8 cellular contexts compared by ENCODE assay signal in genomic region chr10:103854265-103854686, GRCh38. TPM values are rescaled to one million over a fixed set of nuclear protein-coding genes. Genes with fewer than 3 reads are reported as not detected.
A peak's percentile ranks its signal among the peaks of the same experiment; 100 is the strongest.
DNase-seq lines count a peak whose midpoint lies in the region; ATAC-seq, FAIRE-seq and TF ChIP-seq lines count a peak whose summit lies in the region.

No MANE protein-coding gene starts in this region.

- H3K9ac ChIP-seq in endothelial cell of umbilical vein (replicated peaks; ENCODE audit: extremely low read depth, insufficient read depth, low read length): peak overlapping the region; percentile 44

- H3K79me2 ChIP-seq in OCI-LY7 (ENCODE audit: insufficient read depth, low read depth, low read length) (no peaks in the 10 kb centered on the region), endothelial cell of umbilical vein (ENCODE audit: control insufficient read depth, insufficient read depth, low read length) (peaks cover 8% of the 10 kb centered on the region)

- H3K27ac Mint-ChIP-seq in CD8-positive, alpha-beta T cell: no peak overlapping the region
- H3K27ac Mint-ChIP-seq in nephron progenitor cell: peak overlapping the region; percentile 53

- H4K20me1 ChIP-seq in OCI-LY7 (ENCODE audit: insufficient read depth, low read length) (no peaks in the 10 kb centered on the region), endothelial cell of umbilical vein (replicated peaks; ENCODE audit: control insufficient read depth, extremely low read depth, insufficient read depth, low read length) (no peaks in the 10 kb centered on the region)

- peak overlapping the region; percentile 82 for H3K4me3 Mint-ChIP-seq in CD8-positive, alpha-beta T cell
- peak overlapping the region; percentile 89 for H3K4me3 Mint-ChIP-seq in nephron progenitor cell

- no peaks in the 10 kb centered on the region for H3K36me3 Mint-ChIP-seq in CD8-positive, alpha-beta T cell
- H3K36me3 Mint-ChIP-seq in nephron progenitor cell (ENCODE audit: low read depth): no peaks in the 10 kb centered on the region

- no peak for ATAC-seq in CD8-positive, alpha-beta T cell
- ATAC-seq in GM21360 (IDR thresholded peaks at IDR 0.05; ENCODE audit: unreplicated experiment): no peak
- no peak for ATAC-seq in GM19395 (IDR thresholded peaks at IDR 0.05; ENCODE audit: unreplicated experiment)
- ATAC-seq in GM18870 (IDR thresholded peaks at IDR 0.05; ENCODE audit: unreplicated experiment): no peak

- no peaks in the 10 kb centered on the region for H3K36me3 ChIP-seq in CD8-positive, alpha-beta T cell (ENCODE audit: insufficient read depth, low read length)
- no peaks in the 10 kb centered on the region for H3K36me3 ChIP-seq in OCI-LY7 (ENCODE audit: insufficient read depth, low read length)
- no peaks in the 10 kb centered on the region for H3K36me3 ChIP-seq in endothelial cell of umbilical vein (ENCODE audit: control insufficient read depth in 2 of 2, extremely low read depth in 1 of 2, insufficient read depth in 2 of 2, low read length in 2 of 2)

- H3K27ac ChIP-seq in CD8-positive, alpha-beta T cell (ENCODE audit: low read depth, low read length): no peak overlapping the region
- H3K27ac ChIP-seq in OCI-LY7 (ENCODE audit: low read depth, low read length, poor library complexity, severe bottlenecking) (no peak overlapping the region), endothelial cell of umbilical vein (ENCODE audit: insufficient read depth, low read depth, low read length) (no peak overlapping the region)

- no peaks in the 10 kb centered on the region for H3K9me3 ChIP-seq in CD8-positive, alpha-beta T cell (ENCODE audit: low read length)
- H3K9me3 ChIP-seq in OCI-LY7 (ENCODE audit: low read length) (no peaks in the 10 kb centered on the region), endothelial cell of umbilical vein (replicated peaks; ENCODE audit: control insufficient read depth, insufficient read depth, low read length) (no peaks in the 10 kb centered on the region)

- POLR2A ChIA-PET in CD8-positive, alpha-beta T cell (lab: Charles Lee): interaction anchor here (0.9 to 1.2 kb wide), 3 partner anchors 15 to 115 kb away, joined by 3 read pairs; no protein-coding TSS in a partner anchor
- POLR2A ChIA-PET in OCI-LY7 (lab: Charles Lee) (no interaction called here), endothelial cell of umbilical vein (lab: Charles Lee) (no interaction called here)

- intact Hi-C loops in CD8-positive, alpha-beta T cell (cut with DNase I, micrococcal nuclease): loop anchor here in 1 of 2 experiments (10.0 kb wide), 1 partner anchor 249 kb away; no protein-coding TSS in a partner anchor
- intact Hi-C loops in OCI-LY7 (cut with micrococcal nuclease; ENCODE audit: unreplicated experiment): loop anchor here (10.0 kb wide), 1 partner anchor 259 kb away; no protein-coding TSS in a partner anchor
- intact Hi-C loops in endothelial cell of umbilical vein (cut with micrococcal nuclease): loop anchor here (2.0 kb wide), 1 partner anchor 41 kb away; no protein-coding TSS in a partner anchor

- no peaks in the 10 kb centered on the region for H3K27me3 ChIP-seq in CD8-positive, alpha-beta T cell (ENCODE audit: insufficient read depth, low read length)
- no peaks in the 10 kb centered on the region for H3K27me3 ChIP-seq in endothelial cell of umbilical vein (ENCODE audit: control insufficient read depth in 2 of 2, insufficient read depth in 2 of 2, low read length in 2 of 2)

- CTCF ChIA-PET in CD8-positive, alpha-beta T cell (lab: Charles Lee): interaction anchor here (0.7 to 8.1 kb wide), 9 partner anchors 8 to 298 kb away, joined by 3 to 121 read pairs (median 3); no protein-coding TSS in a partner anchor
- CTCF ChIA-PET in OCI-LY7 (lab: Charles Lee; ENCODE audit: unreplicated experiment): no interaction called here
- CTCF ChIA-PET in endothelial cell of umbilical vein (lab: Charles Lee): interaction anchor here (0.9 to 8.0 kb wide), 17 partner anchors 11 to 141 kb away, joined by 3 to 102 read pairs (median 4); no protein-coding TSS in a partner anchor

- DNase-seq in CD8-positive, alpha-beta T cell: no peak
- DNase-seq in OCI-LY7 (ENCODE audit: low spot score) (no peak), endothelial cell of umbilical vein (ENCODE audit: low read depth, low spot score) (no peak), nephron progenitor cell (peak; percentile 66), SIG-M5 treated with dmso at 0.1 percent for 504 hours (lab: John Stamatoyannopoulos, UW; ENCODE audit: unreplicated experiment) (no peak)

- no peaks in the 10 kb centered on the region for H3K9me2 ChIP-seq in OCI-LY7 (ENCODE audit: insufficient read depth, low read length)

- no peak for TF ChIP-seq POLR2A in endothelial cell of umbilical vein (IDR thresholded peaks at IDR 0.05; ENCODE audit: low read depth, low read length)

- H3K4me3 ChIP-seq in CD8-positive, alpha-beta T cell (ENCODE audit: low read depth, low read length): peak overlapping the region; percentile 42
- H3K4me3 ChIP-seq in OCI-LY7 (ENCODE audit: low read depth, low read length, poor library complexity, severe bottlenecking) (no peak overlapping the region), endothelial cell of umbilical vein (replicated peaks in 1 of 3; ENCODE audit: insufficient read depth in 1 of 3, low read depth in 1 of 3, low read length in 3 of 3) (peak overlapping the region; percentile 54 to 79 (median 61))

- TF ChIP-seq CTCF in CD8-positive, alpha-beta T cell (IDR thresholded peaks at IDR 0.05): no peak
- no peak for TF ChIP-seq CTCF in OCI-LY7 (conservative IDR thresholded peaks at IDR 0.05; ENCODE audit: low read length)
- TF ChIP-seq CTCF in endothelial cell of umbilical vein (IDR thresholded peaks at IDR 0.05; ENCODE audit: extremely low read depth in 1 of 2, insufficient read depth in 1 of 2, low read depth in 1 of 2, low read length in 2 of 2): no peak
- no peak for TF ChIP-seq CTCF in nephron progenitor cell (IDR thresholded peaks at IDR 0.05)

- H3K9me1 ChIP-seq in endothelial cell of umbilical vein (replicated peaks; ENCODE audit: control insufficient read depth, extremely low read depth, insufficient read depth, low read length): no peaks in the 10 kb centered on the region

- peaks cover 11% of the 10 kb centered on the region for H3K4me1 ChIP-seq in CD8-positive, alpha-beta T cell (ENCODE audit: insufficient read depth, low read length)
- peaks cover 6% of the 10 kb centered on the region for H3K4me1 ChIP-seq in OCI-LY7 (ENCODE audit: insufficient read depth, low read length, poor library complexity, severe bottlenecking)
- peaks cover 43% of the 10 kb centered on the region for H3K4me1 ChIP-seq in endothelial cell of umbilical vein (ENCODE audit: control insufficient read depth, extremely low read depth, insufficient read depth, low read length)

- H2AFZ ChIP-seq in OCI-LY7 (ENCODE audit: low read length) (no peak overlapping the region), endothelial cell of umbilical vein (ENCODE audit: low read depth, low read length) (peak overlapping the region; percentile 77)

- no peak for FAIRE-seq in endothelial cell of umbilical vein (lab: Jason Lieb, UNC)

- dilution Hi-C loops in endothelial cell of umbilical vein (cut with MboI; ENCODE audit: extremely low pct_ligation_motif_present, low sequenced_read_pairs): loop anchor here (25.0 kb wide), 1 partner anchor 142 kb away; no protein-coding TSS in a partner anchor

- H3K9me3 Mint-ChIP-seq in CD8-positive, alpha-beta T cell: no peaks in the 10 kb centered on the region
- H3K9me3 Mint-ChIP-seq in nephron progenitor cell: no peaks in the 10 kb centered on the region

- BruUV-seq in OCI-LY7 (replicated peaks; lab: Mats Ljungman, UMichigan) (no TSS peak), endothelial cell of umbilical vein (replicated peaks; lab: Mats Ljungman, UMichigan) (no TSS peak)

- H3K4me2 ChIP-seq in OCI-LY7 (ENCODE audit: low read length) (peak overlapping the region; percentile 23; the same call in 1 of the 2 replicates), endothelial cell of umbilical vein (ENCODE audit: insufficient read depth, low read length) (peak overlapping the region; percentile 81)

- peaks cover 18% of the 10 kb centered on the region for H3K4me1 Mint-ChIP-seq in CD8-positive, alpha-beta T cell (ENCODE audit: low read depth)
- H3K4me1 Mint-ChIP-seq in nephron progenitor cell: peaks cover 82% of the 10 kb centered on the region

- peaks cover 31% of the 10 kb centered on the region for H3K27me3 Mint-ChIP-seq in CD8-positive, alpha-beta T cell (ENCODE audit: low read depth)
- peaks cover 15% of the 10 kb centered on the region for H3K27me3 Mint-ChIP-seq in nephron progenitor cell (ENCODE audit: low read depth, poor library complexity)

TF ChIP-seq in endothelial cell of umbilical vein, 7 proteins besides CTCF, POLR2A, EP300 and RAD21:
- TF ChIP-seq FOS (IDR thresholded peaks at IDR 0.05; ENCODE audit: borderline replicate concordance, insufficient read depth, low read length) (no peak), GATA2 (IDR thresholded peaks at IDR 0.05; ENCODE audit: insufficient read depth, insufficient read length, low read depth, low read length) (no peak), MAX (IDR thresholded peaks at IDR 0.05; ENCODE audit: insufficient read depth, insufficient read length) (no peak), MYC (IDR thresholded peaks at IDR 0.05; ENCODE audit: low read depth, low read length) (no peak), POLR2AphosphoS5 (IDR thresholded peaks at IDR 0.05; ENCODE audit: insufficient read depth, low read depth, low read length) (no peak), EZH2 (IDR thresholded peaks at IDR 0.05; ENCODE audit: borderline replicate concordance, low read depth, low read length, severe bottlenecking) (no peak), JUN (IDR thresholded peaks at IDR 0.05; ENCODE audit: borderline replicate concordance, insufficient read depth, insufficient read length, low read depth) (no peak)

RNA-seq across cellular contexts. Expression of gene SH3PXD2A, which starts 1.1 kb away (rescaled TPM):
- 1 to 10 TPM; 7.6 to 9.2 TPM for total RNA-seq in CD8-positive, alpha-beta T cell
- total RNA-seq in OCI-LY7 (2014; rRNA removed; shearing (Covaris generic)): 0.85 and 1.3 TPM in 2 replicates
- total RNA-seq in OCI-LY7 (2022) (5.8 and 5.9 TPM in 2 replicates), endothelial cell of umbilical vein (5.1 and 6.6 TPM in 2 replicates)
- polyA plus RNA-seq in endothelial cell of umbilical vein: 1.3 and 1.4 TPM in 2 replicates
- 1.4 and 1.7 TPM in 2 replicates for polyA plus RNA-seq in endothelial cell of umbilical vein (2011; cell fraction: cytosol; rRNA removed)
- 4.3 and 4.8 TPM in 2 replicates for polyA plus RNA-seq in endothelial cell of umbilical vein (2011; cell fraction: nucleus; rRNA removed)
- polyA plus RNA-seq in endothelial cell of umbilical vein (2012): 5.7 and 6.1 TPM in 2 replicates
- 3.3 and 3.7 TPM in 2 replicates for polyA minus RNA-seq in endothelial cell of umbilical vein
- 12.9 TPM for polyA minus RNA-seq in endothelial cell of umbilical vein (2011; cell fraction: cytosol; rRNA and poly(A)+ RNA removed)
- polyA minus RNA-seq in endothelial cell of umbilical vein (2011; cell fraction: nucleus; rRNA and poly(A)+ RNA removed): 3.1 and 3.5 TPM in 2 replicates
